16 cellular contexts compared by ENCODE assay signal in genomic region chr5:126769703-126770102, GRCh38. TPM values are rescaled to one million over a fixed set of nuclear protein-coding genes. Genes with fewer than 3 reads are reported as not detected.
DNase-seq lines count a peak whose midpoint lies in the region; ATAC-seq, FAIRE-seq and TF ChIP-seq lines count a peak whose summit lies in the region.
"Had no signal": no experiment of that assay in that cellular context is flagged by ENCODE, and none has a peak within 500 bp of the region (broad histone marks: within the 10 kb centered on the region; RNA-seq: fewer than 3 reads in every experiment).

No MANE protein-coding gene starts in this region.

- TF ChIP-seq POLR2A in GM12878 (IDR thresholded peaks at IDR 0.05; ENCODE audit: low read depth, low read length): no peak

- H3K27me3 Mint-ChIP-seq in stimulated activated naive B cell treated with anti-CD40 and anti-IgM and Interleukin-4, amounts not matched to agents 10 μg/mL and 1 μg/mL and 100 μg/mL, for 72 hours: no peaks in the 10 kb centered on the region

- H4K20me1 ChIP-seq in BLaER1 treated with 17β-estradiol and CSF1 and Interleukin-3, amounts not matched to agents 10 nM and 100 nM: no peaks in the 10 kb centered on the region
- H4K20me1 ChIP-seq in GM12878 (ENCODE audit: control insufficient read depth, insufficient read depth): no peaks in the 10 kb centered on the region

- TF ChIP-seq CTCF in GM12878 (IDR thresholded peaks at IDR 0.05 in 2 of 3, conservative IDR thresholded peaks at IDR 0.05 in 1 of 3; ENCODE audit: control insufficient read depth in 2 of 3, extremely low read depth in 1 of 3, insufficient read depth in 1 of 3, low read depth in 3 of 3, low read length in 3 of 3) (no peak), right atrium auricular region (IDR thresholded peaks at IDR 0.05) (no peak)

- no peak overlapping the region for H3K4me3 ChIP-seq in BLaER1 treated with 17β-estradiol and CSF1 and Interleukin-3, amounts not matched to agents 10 nM and 100 nM
- H3K4me3 ChIP-seq in GM12878 (no peak overlapping the region), right atrium auricular region (no peak overlapping the region)

- 0 out of 22 replicates have a peak, but pooled peaks cover 0 to 6% (median 0%) of the 10 kb centered on the region in 11 experiments for H3K9me3 ChIP-seq in BLaER1 treated with 17β-estradiol and CSF1 and Interleukin-3, amounts not matched to agents 10 nM and 100 nM (replicated peaks in 1 of 11)
- H3K9me3 ChIP-seq in GM12878 (replicated peaks; ENCODE audit: control insufficient read depth, insufficient read depth, low read length) (no peaks in the 10 kb centered on the region), right atrium auricular region (no peaks in the 10 kb centered on the region)

- 36% methylated on average over 1 of the region's 1 CpG for WGBS in GM12878 (ENCODE audit: insufficient coverage, insufficient replicate concordance, low lambda C conversion rate, missing lambda C conversion rate)

- POLR2A ChIA-PET in GM12878 (lab: Charles Lee): interaction anchor here (0.7 to 4.4 kb wide), 3 partner anchors 8 to 165 kb away, joined by 3 to 22 read pairs (median 5); partner anchors contain the start of gene LMNB1

- SMC1A ChIA-PET in GM12878 (lab: Charles Lee; ENCODE audit: uncharacterized antibody, unreplicated experiment): interaction anchor here (0.8 to 1.4 kb wide), 3 partner anchors 9 to 39 kb away, joined by 3 to 6 read pairs (median 3); no protein-coding TSS in a partner anchor

- H3K36me3 ChIP-seq in BLaER1 treated with 17β-estradiol and CSF1 and Interleukin-3, amounts not matched to agents 10 nM and 100 nM: no peaks in the 10 kb centered on the region
- H3K36me3 ChIP-seq in GM12878 (ENCODE audit: control insufficient read depth in 2 of 2, insufficient read depth in 2 of 2, low read length in 1 of 2): no peaks in the 10 kb centered on the region
- no peaks in the 10 kb centered on the region for H3K36me3 ChIP-seq in right atrium auricular region

- no peak for TF ChIP-seq EP300 in GM12878 (IDR thresholded peaks at IDR 0.05; ENCODE audit: borderline replicate concordance in 1 of 2, control insufficient read depth in 1 of 2, low read depth in 2 of 2, low read length in 2 of 2)

- no peak overlapping the region for H3K27ac ChIP-seq in BLaER1 treated with 17β-estradiol and CSF1 and Interleukin-3, amounts not matched to agents 10 nM and 100 nM
- peak overlapping the region; percentile 62; the same call in 1 of the 2 replicates for H3K27ac ChIP-seq in GM12878 (ENCODE audit: control insufficient read depth, insufficient read depth)
- H3K27ac ChIP-seq in substantia nigra (ENCODE audit: low read depth, low read length, poor library complexity, severe bottlenecking): no peak overlapping the region
- no peak overlapping the region for H3K27ac ChIP-seq in right atrium auricular region
- H3K27ac ChIP-seq: C4-2B, HL-60 had no signal

- H3K4me1 ChIP-seq in BLaER1 treated with 17β-estradiol and CSF1 and Interleukin-3, amounts not matched to agents 10 nM and 100 nM: peaks cover 0 to 25% (median 16%) of the 10 kb centered on the region in 10 experiments; a peak in 17 of 20 replicates
- H3K4me1 ChIP-seq in GM12878 (ENCODE audit: control insufficient read depth, insufficient read depth, low read length): peaks cover 12% of the 10 kb centered on the region
- H3K4me1 ChIP-seq in right atrium auricular region: no peaks in the 10 kb centered on the region

- FAIRE-seq in GM18507 (lab: Jason Lieb, UNC) (peak; percentile 36), GM12878 (lab: Jason Lieb, UNC) (no peak)

- in situ Hi-C loops in GM12878 (cut with MboI): loop anchor here (25.0 kb wide), 2 partner anchors 1318 to 1832 kb away; partner anchors contain the start of gene SLC12A2

- no TSS peak for BruUV-seq in GM12878 (replicated peaks; lab: Mats Ljungman, UMichigan)

- H3K79me2 ChIP-seq in GM12878 (ENCODE audit: control insufficient read depth, insufficient read depth, low read length): no peaks in the 10 kb centered on the region

- ATAC-seq in GM12878: peak; percentile 63
- ATAC-seq in stimulated activated naive B cell treated with anti-CD40 and anti-IgM and Interleukin-4, amounts not matched to agents 10 μg/mL and 1 μg/mL and 100 μg/mL, for 72 hours (replicated peaks): peak; percentile 78 to 95

- peak overlapping the region; percentile 4 to 29 for H3K4me3 Mint-ChIP-seq in stimulated activated naive B cell treated with anti-CD40 and anti-IgM and Interleukin-4, amounts not matched to agents 10 μg/mL and 1 μg/mL and 100 μg/mL, for 72 hours
- H3K4me3 Mint-ChIP-seq: CD4-positive, alpha-beta memory T cell; HFFc6 had no signal

- no peaks in the 10 kb centered on the region for H3K9me3 Mint-ChIP-seq in stimulated activated naive B cell treated with anti-CD40 and anti-IgM and Interleukin-4, amounts not matched to agents 10 μg/mL and 1 μg/mL and 100 μg/mL, for 72 hours
- H3K9me3 Mint-ChIP-seq: CD4-positive, alpha-beta memory T cell; HFFc6 had no signal

- H3K36me3 Mint-ChIP-seq in stimulated activated naive B cell treated with anti-CD40 and anti-IgM and Interleukin-4, amounts not matched to agents 10 μg/mL and 1 μg/mL and 100 μg/mL, for 72 hours: no peaks in the 10 kb centered on the region
- H3K36me3 Mint-ChIP-seq: CD4-positive, alpha-beta memory T cell had no signal

- no peak for DNase-seq in GM18507 (ENCODE audit: extremely low spot score, insufficient read length, low read depth)
- no peak for DNase-seq in GM12878 (ENCODE audit: low read depth, low spot score)
- no peak for DNase-seq in stimulated activated naive B cell treated with anti-CD40 and anti-IgM and Interleukin-4, amounts not matched to agents 10 μg/mL and 1 μg/mL and 100 μg/mL, for 72 hours
- no peak for DNase-seq in substantia nigra (lab: John Stamatoyannopoulos, UW)
- DNase-seq in right atrium auricular region (ENCODE audit: low spot score): no peak
- DNase-seq in NCI-H446 (lab: John Stamatoyannopoulos, UW): no peak
- DNase-seq: ACHN; CD4-positive, alpha-beta memory T cell; DMS153; DND-41; GDM1; HCEC 1CT; HFFc6 had no signal

- H3K4me1 Mint-ChIP-seq in stimulated activated naive B cell treated with anti-CD40 and anti-IgM and Interleukin-4, amounts not matched to agents 10 μg/mL and 1 μg/mL and 100 μg/mL, for 72 hours: peaks cover 10 to 32% of the 10 kb centered on the region in 2 donors
- H3K4me1 Mint-ChIP-seq: CD4-positive, alpha-beta memory T cell had no signal

- RAD21 ChIA-PET in GM12878 (lab: Charles Lee; ENCODE audit: unreplicated experiment): interaction anchor here (1.5 kb wide), 1 partner anchor 8 kb away, joined by 5 read pairs; no protein-coding TSS in a partner anchor

- CTCF ChIA-PET in GM12878 (lab: Yijun Ruan, JAX): interaction anchor here (0.9 kb wide), 1 partner anchor 93 kb away, joined by 8 read pairs; no protein-coding TSS in a partner anchor

- H2AFZ ChIP-seq in GM12878 (ENCODE audit: control insufficient read depth, low read depth, low read length): peak overlapping the region; percentile 28

- H3K27ac Mint-ChIP-seq in stimulated activated naive B cell treated with anti-CD40 and anti-IgM and Interleukin-4, amounts not matched to agents 10 μg/mL and 1 μg/mL and 100 μg/mL, for 72 hours: no peak overlapping the region
- H3K27ac Mint-ChIP-seq: CD4-positive, alpha-beta memory T cell; HFFc6 had no signal

- H3K9ac ChIP-seq in BLaER1 treated with 17β-estradiol and CSF1 and Interleukin-3, amounts not matched to agents 10 nM and 100 nM: peak overlapping the region in 3 of 11 experiments; percentile 1 to 46 (median 42); a peak in 4 of 22 replicates
- no peak overlapping the region; the same call in 1 of the 2 replicates for H3K9ac ChIP-seq in GM12878 (ENCODE audit: control insufficient read depth, insufficient read depth, low read length)

- no peak for TF ChIP-seq RAD21 in GM12878 (IDR thresholded peaks at IDR 0.05; ENCODE audit: insufficient read depth, low read depth, low read length)

- peak overlapping the region in 9 of 11 experiments; percentile 15 to 76 (median 58); a peak in 17 of 22 replicates for H3K4me2 ChIP-seq in BLaER1 treated with 17β-estradiol and CSF1 and Interleukin-3, amounts not matched to agents 10 nM and 100 nM
- H3K4me2 ChIP-seq in GM12878 (ENCODE audit: control insufficient read depth, insufficient read depth): 0 out of 2 replicates have a peak overlapping the region, but pooled peaks have one; percentile 8

- no peaks in the 10 kb centered on the region for H3K27me3 ChIP-seq in BLaER1 treated with 17β-estradiol and CSF1 and Interleukin-3, amounts not matched to agents 10 nM and 100 nM
- H3K27me3 ChIP-seq in GM12878 (replicated peaks in 1 of 2; ENCODE audit: control insufficient read depth in 2 of 2, insufficient read depth in 2 of 2, low read length in 1 of 2) (no peaks in the 10 kb centered on the region), right atrium auricular region (no peaks in the 10 kb centered on the region)

- intact Hi-C loops in GM12878 (cut with micrococcal nuclease; ENCODE audit: unreplicated experiment): loop anchor here (10.0 kb wide), 2 partner anchors 325 to 1315 kb away; partner anchors contain the start of gene SLC12A2

TF ChIP-seq in GM12878, 131 proteins besides CTCF, POLR2A, EP300 and RAD21:
- TF ChIP-seq MEF2B (IDR thresholded peaks at IDR 0.05; ENCODE audit: partially characterized antibody, poor library complexity, severe bottlenecking): peak; percentile 28
- TF ChIP-seq TCF12 (IDR thresholded peaks at IDR 0.05; ENCODE audit: low read depth, low read length): no peak

RNA-seq across cellular contexts. Expression of gene LMNB1, which starts 7.2 kb away (rescaled TPM):
- total RNA-seq in GM12878 (2013; cell fraction: nucleolus; rRNA removed): 67.3 and 80.0 TPM in 2 replicates
- total RNA-seq in GM12878 (2014; rRNA removed) (116 and 123 TPM in 2 replicates), GM12878 (2014; rRNA removed; fragmentation: Illumina TruSeq; extraction: Trizol) (150 and 152 TPM in 2 replicates), GM12878 (2021) (179 and 185 TPM in 2 replicates), right atrium auricular region (1 to 10 TPM; 2.5 to 2.6 TPM)
- 48.5 TPM for polyA plus RNA-seq in GM12878 (2011; ENCODE audit: low read depth)
- polyA plus RNA-seq in GM12878 (2011; rRNA removed) (69.2 and 99.2 TPM in 2 replicates), GM12878 (2014; fragmentation: Illumina TruSeq; extraction: Trizol) (176 and 215 TPM in 2 replicates), GM12878 (2014; fragmentation: Nextera tagmentation; extraction: Ambion mirVana) (1 to 10 TPM; 7.0 to 7.1 TPM), GM12878 (2014; rRNA removed) (104 and 110 TPM in 2 replicates), GM12878 (2016; fragmentation: Nextera tagmentation; extraction: Ambion mirVana) (10 to 100 TPM; 29.5 to 31.3 TPM)
- polyA plus RNA-seq in GM12878 (2011; cell fraction: cytosol; rRNA removed): 65.5 and 85.2 TPM in 2 replicates
- polyA plus RNA-seq in GM12878 (2011; cell fraction: nucleus; rRNA removed): 44.1 and 80.2 TPM in 2 replicates
- 57.2 and 75.7 TPM in 2 replicates for polyA plus RNA-seq in GM12878 (2012)
- polyA minus RNA-seq in GM12878 (2011; rRNA and poly(A)+ RNA removed): 34.5 and 57.8 TPM in 2 replicates
- polyA minus RNA-seq in GM12878 (2011; cell fraction: cytosol; rRNA and poly(A)+ RNA removed): 49.6 and 64.8 TPM in 2 replicates
- polyA minus RNA-seq in GM12878 (2011; cell fraction: nucleus; rRNA and poly(A)+ RNA removed): 31.9 and 78.0 TPM in 2 replicates

Comparison
In these comparisons a context has a peak if more than half of its experiments do, and no peak if none do; other contexts are left out.
1. RNA of gene LMNB1, which starts 7.2 kb away (total RNA-seq): 67.3 to 185 TPM in GM12878; 2.5 to 2.6 TPM in right atrium auricular region; every median in the first group is over 10 times any median in the second.